8 cellular contexts compared by ENCODE assay signal in the genomic region with DNA sequence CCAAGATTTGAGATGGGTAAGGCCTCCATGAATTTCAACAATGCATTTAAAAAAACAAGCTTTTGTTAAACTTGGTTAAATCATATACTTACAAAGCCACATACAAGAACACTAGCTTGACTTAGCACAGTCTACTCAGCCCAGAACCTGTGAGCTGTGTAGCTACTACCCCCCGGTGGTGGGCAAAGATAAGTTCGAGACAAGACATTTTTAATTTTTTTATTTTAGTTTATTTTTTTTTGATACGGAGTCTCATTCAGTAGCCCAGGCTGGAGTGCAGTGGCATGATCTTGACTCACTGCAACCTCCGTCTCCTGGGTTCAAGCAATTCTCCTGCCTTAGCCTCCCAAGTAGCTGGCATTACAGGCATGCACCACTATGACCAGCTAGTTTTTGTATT. TPM values are rescaled to one million over a fixed set of nuclear protein-coding genes. Genes with fewer than 3 reads are reported as not detected.
DNase-seq lines count a peak whose midpoint lies in the region; ATAC-seq and TF ChIP-seq lines count a peak whose summit lies in the region.

No MANE protein-coding gene starts in this region.

- H3K4me3 ChIP-seq in thoracic aorta, result no peak overlapping the region

- TF ChIP-seq CTCF in thoracic aorta (IDR thresholded peaks at IDR 0.05), result peak; percentile 20

- no peak for ATAC-seq in thoracic aorta (ENCODE audit: insufficient number of reproducible peaks, low FRiP score, low read depth)
- ATAC-seq in GM21423 (IDR thresholded peaks at IDR 0.05; ENCODE audit: unreplicated experiment), result no peak

- H3K27me3 ChIP-seq in thoracic aorta (replicated peaks; ENCODE audit: insufficient read depth), result no peaks in the 10 kb centered on the region

- H3K36me3 ChIP-seq in thoracic aorta, result no peaks in the 10 kb centered on the region

- DNase-seq in COLO668 (lab: John Stamatoyannopoulos, UW; ENCODE audit: unreplicated experiment) (peak; percentile 10), KBM-7 (peak; percentile 49), SW 1271 (lab: John Stamatoyannopoulos, UW) (peak; percentile 32 to 57), astrocyte of the hippocampus (ENCODE audit: low read depth, low spot score) (peak; percentile 80), lung microvascular endothelial cell (ENCODE audit: low read depth in 2 of 2) (peak; percentile 78 to 90), thoracic aorta (ENCODE audit: low spot score) (no peak), retina (no peak)

- H3K9me3 ChIP-seq in thoracic aorta, result no peaks in the 10 kb centered on the region

- in situ Hi-C loops in KBM-7 (cut with MboI; ENCODE audit: low pct_unique_long_range_greater_than_20kb, low sequenced_read_pairs), result no loop called here

- H3K27ac ChIP-seq in thoracic aorta, result peak overlapping the region in 1 of 2 donors; percentile 24

- H3K4me1 ChIP-seq in thoracic aorta (ENCODE audit: control insufficient read depth in 1 of 2, low read depth in 2 of 2), result peaks cover 13 to 17% of the 10 kb centered on the region in 2 donors

RNA-seq across cellular contexts. Expression of a gene that starts 3.7 kb away (rescaled TPM):
- 18.5 and 32.7 TPM in 2 replicates for total RNA-seq in lung microvascular endothelial cell
- total RNA-seq in thoracic aorta, result 10 to 100 TPM; 21.7 to 50.2 TPM

RNA-seq across cellular contexts. Expression of a gene that starts 12.2 kb away (rescaled TPM):
- total RNA-seq in lung microvascular endothelial cell, result 0.22 TPM in 1 of 2 replicates, not detected in the other
- total RNA-seq in thoracic aorta, result 10 to 100 TPM; 21.2 to 25.5 TPM

RNA-seq across cellular contexts. Expression of a gene that starts 45.0 kb away (rescaled TPM):
- total RNA-seq in lung microvascular endothelial cell (not detected in 2 replicates), thoracic aorta (1 to 10 TPM; 4.2 to 5.1 TPM)

RNA-seq across cellular contexts. Expression of a gene that starts 45.9 kb away (rescaled TPM):
- total RNA-seq in lung microvascular endothelial cell, result 3.1 and 3.4 TPM in 2 replicates
- 10 to 100 TPM; 25.7 to 29.6 TPM for total RNA-seq in thoracic aorta

Comparison
In these comparisons a context has a peak if more than half of its experiments do, and no peak if none do; other contexts are left out.
1. DNase-seq: peak in COLO668 (single experiment), KBM-7 (single experiment), SW 1271 (2 of 2), astrocyte of the hippocampus (single experiment) and lung microvascular endothelial cell (2 of 2); none in thoracic aorta (single experiment) and retina (single experiment).
2. RNA of a gene that starts 12.2 kb away (total RNA-seq): 21.2 to 25.5 TPM in thoracic aorta; 0.22 TPM in lung microvascular endothelial cell; every median in the first group is over 10 times any median in the second.